8 cellular contexts compared by ENCODE assay signal in genomic region chr20:4038047-4038459, GRCh38. TPM values are rescaled to one million over a fixed set of nuclear protein-coding genes. Genes with fewer than 3 reads are reported as not detected.
A peak's percentile ranks its signal among the peaks of the same experiment; 100 is the strongest.
DNase-seq lines count a peak whose midpoint lies in the region; ATAC-seq and TF ChIP-seq lines count a peak whose summit lies in the region.

No MANE protein-coding gene starts in this region.

- H3K27ac Mint-ChIP-seq in CD4-positive, alpha-beta T cell = peak overlapping the region; percentile 86
- H3K27ac Mint-ChIP-seq in activated naive CD4-positive, alpha-beta T cell treated with anti-CD3 and anti-CD28 coated beads, Interleukin-2, amount 50 U/mL, for 72 hours = peak overlapping the region; percentile 93 to 97

- H3K4me1 Mint-ChIP-seq in CD4-positive, alpha-beta T cell (ENCODE audit: low read depth) = peaks cover 17% of the 10 kb centered on the region

- CTCF ChIA-PET in CD4-positive, alpha-beta T cell (lab: Charles Lee) = interaction anchor here (0.9 kb wide), 1 partner anchor 47 kb away, joined by 4 read pairs; no protein-coding TSS in a partner anchor

- peaks cover 4% of the 10 kb centered on the region for H3K9me3 ChIP-seq in CD4-positive, alpha-beta T cell (ENCODE audit: control insufficient read depth, low read length)

- ATAC-seq in CD4-positive, alpha-beta T cell (ENCODE audit: poor library complexity) = peak; percentile 100
- ATAC-seq in GM19452 (IDR thresholded peaks at IDR 0.05; ENCODE audit: unreplicated experiment) = peak; percentile 97
- ATAC-seq in HG03520 (IDR thresholded peaks at IDR 0.05; ENCODE audit: unreplicated experiment) = peak; percentile 92
- peak; percentile 46 for ATAC-seq in SK-N-SH treated with all-trans-retinoic acid at 6 μM for 48 hours
- peak; percentile 100 for ATAC-seq in activated naive CD4-positive, alpha-beta T cell treated with anti-CD3 and anti-CD28 coated beads, Interleukin-2, amount 50 U/mL, for 72 hours

- intact Hi-C loops in CD4-positive, alpha-beta T cell (cut with DNase I, micrococcal nuclease) = loop anchor here (1.0 to 2.0 kb wide), 4 partner anchors 23 to 149 kb away; partner anchors contain the start of genes RNF24 (in 2 of the 2) and PANK2 (in 1 of the 2)

- POLR2A ChIA-PET in CD4-positive, alpha-beta T cell (lab: Charles Lee) = interaction anchor here (1.0 to 1.6 kb wide), 8 partner anchors 9 to 270 kb away, joined by 3 to 11 read pairs (median 6); partner anchors contain the start of gene ADISSP

- H3K27ac ChIP-seq in CD4-positive, alpha-beta T cell (ENCODE audit: low read depth, low read length) = peak overlapping the region; percentile 37

- H3K27me3 ChIP-seq in CD4-positive, alpha-beta T cell (ENCODE audit: control insufficient read depth, insufficient read depth, low read length) = no peaks in the 10 kb centered on the region

- H3K4me3 Mint-ChIP-seq in CD4-positive, alpha-beta T cell = peak overlapping the region; percentile 74

- no peaks in the 10 kb centered on the region for H3K36me3 Mint-ChIP-seq in CD4-positive, alpha-beta T cell (ENCODE audit: low read depth)
- H3K36me3 Mint-ChIP-seq in activated naive CD4-positive, alpha-beta T cell treated with anti-CD3 and anti-CD28 coated beads, Interleukin-2, amount 50 U/mL, for 72 hours = peaks cover 0 to 5% of the 10 kb centered on the region in 2 donors

- peak; percentile 67 to 91 (median 76) for DNase-seq in CD4-positive, alpha-beta T cell
- DNase-seq in activated naive CD4-positive, alpha-beta T cell treated with anti-CD3 and anti-CD28 coated beads, Interleukin-2, amount 50 U/mL, for 72 hours (ENCODE audit: low spot score in 2 of 2) = peak; percentile 66 to 78
- DNase-seq in iPS-NIHi7 (ENCODE audit: extremely low spot score) (peak; percentile 43), inferior parietal cortex (ENCODE audit: extremely low spot score) (no peak)
- DNase-seq in stimulated activated CD4-positive, alpha-beta T cell treated with anti-CD3 and anti-CD28 coated beads, Interleukin-4, amount 100 ng/mL, for 1 hour = peak; percentile 69

- H3K27me3 Mint-ChIP-seq in CD4-positive, alpha-beta T cell = no peaks in the 10 kb centered on the region

- H3K9me3 Mint-ChIP-seq in CD4-positive, alpha-beta T cell = no peaks in the 10 kb centered on the region
- no peaks in the 10 kb centered on the region for H3K9me3 Mint-ChIP-seq in activated naive CD4-positive, alpha-beta T cell treated with anti-CD3 and anti-CD28 coated beads, Interleukin-2, amount 50 U/mL, for 72 hours

- TF ChIP-seq CTCF in CD4-positive, alpha-beta T cell (IDR thresholded peaks at IDR 0.05) = no peak

TF ChIP-seq in SK-N-SH treated with all-trans-retinoic acid at 6 μM for 48 hours, 23 proteins besides CTCF, POLR2A, EP300 and RAD21:
- TF ChIP-seq PPARA (CRISPR knock-in tag; IDR thresholded peaks at IDR 0.05; ENCODE audit: borderline replicate concordance) = no peak
- TF ChIP-seq ZNF565 (CRISPR knock-in tag; conservative IDR thresholded peaks at IDR 0.05; ENCODE audit: low read depth) = no peak
- no peak for TF ChIP-seq TSHZ2 (CRISPR knock-in tag; IDR thresholded peaks at IDR 0.05)
- TF ChIP-seq OSR1 (CRISPR knock-in tag; IDR thresholded peaks at IDR 0.05) = no peak
- TF ChIP-seq CSRNP3 (CRISPR knock-in tag; IDR thresholded peaks at IDR 0.05) = no peak
- TF ChIP-seq GLIS3 (CRISPR knock-in tag; IDR thresholded peaks at IDR 0.05) = no peak
- TF ChIP-seq ZNF70 (CRISPR knock-in tag; IDR thresholded peaks at IDR 0.05) = no peak
- no peak for TF ChIP-seq ZFP30 (CRISPR knock-in tag; IDR thresholded peaks at IDR 0.05)
- TF ChIP-seq CREB5 (CRISPR knock-in tag; IDR thresholded peaks at IDR 0.05; ENCODE audit: low read depth) = no peak
- no peak for TF ChIP-seq ZC3H10 (CRISPR knock-in tag; IDR thresholded peaks at IDR 0.05)
- no peak for TF ChIP-seq ARNTL (CRISPR knock-in tag; IDR thresholded peaks at IDR 0.05; ENCODE audit: borderline replicate concordance, low read depth)
- no peak for TF ChIP-seq POU6F1 (CRISPR knock-in tag; IDR thresholded peaks at IDR 0.05; ENCODE audit: borderline replicate concordance, low read depth)
- TF ChIP-seq TOX (CRISPR knock-in tag; IDR thresholded peaks at IDR 0.05; ENCODE audit: borderline replicate concordance) = no peak
- no peak for TF ChIP-seq ESRRG (CRISPR knock-in tag; IDR thresholded peaks at IDR 0.05)

RNA-seq across cellular contexts. Expression of gene RNF24, which starts 22.7 kb away (rescaled TPM):
- total RNA-seq in CD4-positive, alpha-beta T cell = 1 to 10 TPM; 6.8 to 8.1 TPM
- total RNA-seq in activated naive CD4-positive, alpha-beta T cell treated with anti-CD3 and anti-CD28 coated beads, Interleukin-2, amount 50 U/mL, for 72 hours = 10 to 100 TPM in 1 of 2 donors, 1 to 10 TPM in 1; 6.1 to 21.6 TPM

Comparison
In these comparisons a context has a peak if more than half of its experiments do, and no peak if none do; other contexts are left out.
1. ATAC-seq: peak in every context shown above with its lines; median percentile 100 in CD4-positive, alpha-beta T cell; 100 in activated naive CD4-positive, alpha-beta T cell treated with anti-CD3 and anti-CD28 coated beads, Interleukin-2, amount 50 U/mL, for 72 hours; 97 in GM19452; 92 in HG03520; 46 in SK-N-SH treated with all-trans-retinoic acid at 6 μM for 48 hours.